9 cellular contexts compared by ENCODE assay signal in the genomic region with DNA sequence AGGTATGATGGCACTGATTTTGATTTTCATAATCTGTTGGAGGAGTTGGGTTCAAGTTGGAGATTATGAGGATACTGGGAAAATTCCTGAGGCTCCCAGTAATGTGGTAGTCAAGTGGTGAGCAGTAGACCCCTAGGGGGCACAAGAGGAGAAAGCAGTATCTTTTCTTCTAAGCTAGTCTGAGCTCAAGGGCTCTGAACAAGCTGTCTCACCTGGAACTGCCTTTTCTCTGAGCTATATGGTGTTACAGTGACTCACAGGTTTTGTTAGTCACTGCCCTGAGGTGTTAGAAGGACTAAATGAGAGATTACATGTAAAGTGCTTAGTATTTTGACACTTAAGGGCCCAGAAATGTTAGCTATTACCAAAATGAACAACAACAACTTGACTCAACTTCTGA. TPM values are rescaled to one million over a fixed set of nuclear protein-coding genes. Genes with fewer than 3 reads are reported as not detected.
DNase-seq lines count a peak whose midpoint lies in the region; ATAC-seq, FAIRE-seq and TF ChIP-seq lines count a peak whose summit lies in the region.
"Had no signal": no experiment of that assay in that cellular context is flagged by ENCODE, and none has a peak within 500 bp of the region (broad histone marks: within the 10 kb centered on the region; RNA-seq: fewer than 3 reads in every experiment).

No MANE protein-coding gene starts in this region.

- intact Hi-C loops in left lung (cut with DNase I) = no loop called here

- no peak for FAIRE-seq in GM12892 (lab: Jason Lieb, UNC)

- peak; percentile 70 for DNase-seq in Caki2 (ENCODE audit: low read depth)
- DNase-seq in left lung = no peak
- no peak for DNase-seq in GM12892 (ENCODE audit: insufficient read length)
- DNase-seq in cortex of kidney (lab: John Stamatoyannopoulos, UW) = no peak

- no peak for TF ChIP-seq POLR2A in GM12892 (IDR thresholded peaks at IDR 0.05; ENCODE audit: low read depth, low read length)

- peaks cover 0 to 64% of the 10 kb centered on the region in 2 donors for H3K36me3 ChIP-seq in left lung

- H3K27me3 ChIP-seq in left lung = no peaks in the 10 kb centered on the region

- no peaks in the 10 kb centered on the region for H3K9me3 ChIP-seq in left lung

- ATAC-seq in GM18868 (IDR thresholded peaks at IDR 0.05; ENCODE audit: unreplicated experiment) (peak; percentile 41), left lung (peak; percentile 74), GM19035 (IDR thresholded peaks at IDR 0.05; ENCODE audit: unreplicated experiment) (no peak), GM18498 (IDR thresholded peaks at IDR 0.05; ENCODE audit: unreplicated experiment) (no peak)

- in situ Hi-C loops in Caki2 (cut with HindIII; ENCODE audit: low pct_unique_long_range_greater_than_20kb, low sequenced_read_pairs) = no loop called here

- no peak overlapping the region for H3K4me3 ChIP-seq in WI38 (ENCODE audit: low read depth, low read length)
- no peak overlapping the region for H3K4me3 ChIP-seq in left lung
- H3K4me3 ChIP-seq: SK-N-MC had no signal

- H3K27ac ChIP-seq in left lung = no peak overlapping the region
- H3K27ac ChIP-seq: SK-N-MC had no signal

- TF ChIP-seq CTCF in WI38 (IDR thresholded peaks at IDR 0.05; ENCODE audit: low read depth, low read length) (peak; percentile 22; the same call in 1 of the 2 replicates), left lung (IDR thresholded peaks at IDR 0.05) (no peak)

- peaks cover 16 to 41% of the 10 kb centered on the region in 2 donors for H3K4me1 ChIP-seq in left lung

RNA-seq across cellular contexts. Expression of a gene that starts 42.2 kb away (rescaled TPM):
- not detected in 2 replicates for total RNA-seq in Caki2 (2014; rRNA removed; shearing (Covaris generic); ENCODE audit: low replicate concordance)
- total RNA-seq in left lung = 10 to 100 TPM; 51.5 to 55.8 TPM
- polyA plus RNA-seq in GM12892 (2012; ENCODE audit: missing spikeins) = 2.2 TPM

RNA-seq across cellular contexts. Expression of a gene that starts 43.5 kb away (rescaled TPM):
- 62.0 and 74.2 TPM in 2 replicates for total RNA-seq in Caki2 (2014; rRNA removed; shearing (Covaris generic); ENCODE audit: low replicate concordance)
- total RNA-seq in left lung = 10 to 100 TPM; 64.1 to 83.1 TPM
- polyA plus RNA-seq in GM12892 (2012; ENCODE audit: missing spikeins) = 85.7 TPM

Comparison
In these comparisons a context has a peak if more than half of its experiments do, and no peak if none do; other contexts are left out.
1. ATAC-seq: peak in GM18868 (single experiment) and left lung (single experiment); none in GM19035 (single experiment) and GM18498 (single experiment).
2. RNA of a gene that starts 42.2 kb away (total RNA-seq): 51.5 to 55.8 TPM in left lung; not detected in Caki2; every median in the first group is over 10 times any median in the second.